In genomic region chr5:131783357-131783756, GRCh38 we compare ENCODE assay signal across 1 cellular context.
TF ChIP-seq lines count a peak whose summit lies in the region.

No MANE protein-coding gene starts in this region.

TF ChIP-seq in K562, 482 proteins besides CTCF, POLR2A, EP300 and RAD21:
- TF ChIP-seq TFAP4 (CRISPR knock-in tag; IDR thresholded peaks at IDR 0.05; ENCODE audit: borderline replicate concordance): no peak
- no peak for TF ChIP-seq ZNF512 (tag; IDR thresholded peaks at IDR 0.05)
- no peak for TF ChIP-seq FOXP4 (CRISPR knock-in tag; IDR thresholded peaks at IDR 0.05; ENCODE audit: borderline replicate concordance)
- no peak for TF ChIP-seq CEBPG (CRISPR knock-in tag; IDR thresholded peaks at IDR 0.05)
- TF ChIP-seq CEBPG (tag; conservative IDR thresholded peaks at IDR 0.05 in 1 of 2, IDR thresholded peaks at IDR 0.05 in 1 of 2): peak; percentile 59 to 72
- TF ChIP-seq ZNF311 (CRISPR knock-in tag; IDR thresholded peaks at IDR 0.05): no peak
- TF ChIP-seq MXI1 (IDR thresholded peaks at IDR 0.05; ENCODE audit: low read depth, low read length): no peak
- no peak for TF ChIP-seq MTF1 (CRISPR knock-in tag; IDR thresholded peaks at IDR 0.05; ENCODE audit: borderline replicate concordance)
- TF ChIP-seq XRCC3 (IDR thresholded peaks at IDR 0.05): no peak
- no peak for TF ChIP-seq NCOR1 (IDR thresholded peaks at IDR 0.05)
- TF ChIP-seq ZNF407 (IDR thresholded peaks at IDR 0.05; ENCODE audit: low read depth): no peak
- TF ChIP-seq FOXO4 (CRISPR knock-in tag; IDR thresholded peaks at IDR 0.05): no peak
- TF ChIP-seq NBN (IDR thresholded peaks at IDR 0.05; ENCODE audit: low read depth): no peak
- no peak for TF ChIP-seq RBFOX2 (IDR thresholded peaks at IDR 0.05; ENCODE audit: low read depth, low read length)
- no peak for TF ChIP-seq RFX1 (IDR thresholded peaks at IDR 0.05)
- no peak for TF ChIP-seq ZBTB40 (IDR thresholded peaks at IDR 0.05)
- no peak for TF ChIP-seq ZBTB40 (CRISPR knock-in tag; IDR thresholded peaks at IDR 0.05)
- TF ChIP-seq TCF3 (CRISPR knock-in tag; IDR thresholded peaks at IDR 0.05): no peak
- no peak for TF ChIP-seq NFXL1 (CRISPR knock-in tag; IDR thresholded peaks at IDR 0.05)
- TF ChIP-seq CEBPB (tag; IDR thresholded peaks at IDR 0.05): 0 out of 2 replicates have a peak, but pooled peaks have one; percentile 30
- no peak for TF ChIP-seq SUPT5H (IDR thresholded peaks at IDR 0.05)
- no peak for TF ChIP-seq NR4A1 (CRISPR knock-in tag; IDR thresholded peaks at IDR 0.05)
- TF ChIP-seq NR4A1 (tag; IDR thresholded peaks at IDR 0.05): no peak
- peak; percentile 39 to 60; a peak in 2 of 4 replicates for TF ChIP-seq TRIM24 (IDR thresholded peaks at IDR 0.05)
- TF ChIP-seq ZNF79 (CRISPR knock-in tag; IDR thresholded peaks at IDR 0.05; ENCODE audit: low read depth): no peak
- peak; percentile 65 for TF ChIP-seq ATF3 (IDR thresholded peaks at IDR 0.05)
- no peak for TF ChIP-seq ATF3 (CRISPR knock-in tag; conservative IDR thresholded peaks at IDR 0.05)
- no peak for TF ChIP-seq ZKSCAN1 (IDR thresholded peaks at IDR 0.05; ENCODE audit: low read depth, low read length)
- TF ChIP-seq ILK (tag; IDR thresholded peaks at IDR 0.05; ENCODE audit: borderline replicate concordance, low read depth): no peak
- no peak for TF ChIP-seq ERF (CRISPR knock-in tag; IDR thresholded peaks at IDR 0.05)
- TF ChIP-seq BDP1 (IDR thresholded peaks at IDR 0.05; ENCODE audit: insufficient read depth, insufficient read length): no peak
